In the genomic region with DNA sequence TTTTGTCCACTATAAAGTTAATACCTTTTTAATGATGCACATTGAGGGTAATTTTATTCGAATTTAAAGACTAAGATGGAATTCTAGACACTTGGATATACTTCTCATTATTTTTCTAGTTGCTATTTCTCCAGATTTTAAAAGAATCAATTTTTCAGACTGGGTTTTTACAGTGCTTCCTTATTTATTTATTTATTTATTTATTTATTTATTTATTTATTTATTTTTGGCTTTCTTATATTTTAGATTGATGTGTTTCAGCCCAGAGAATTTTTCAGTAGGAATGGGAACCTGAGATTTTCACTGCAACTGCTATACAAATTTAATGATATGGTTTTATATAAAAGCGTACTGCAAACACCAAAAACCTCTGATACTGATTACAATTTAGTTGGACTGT, we compare ENCODE assay signal across 34 cellular contexts.
"Had no signal": no experiment of that assay in that cellular context is flagged by ENCODE, and none has a peak within 500 bp of the region (broad histone marks: within the 10 kb centered on the region; RNA-seq: fewer than 3 reads in every experiment).

No MANE protein-coding gene starts in this region.

- H3K4me3 ChIP-seq: MG63 had no signal

- H3K27me3 ChIP-seq: MG63 had no signal

- DNase-seq: Karpas-422, Kasumi-1, MG63, MM.1S, MV-4-11, NCI-H1048, NCI-H1092, NCI-H1092 treated with DMSO at 0.1 percent for 48 hours, NCI-H1105, NCI-H1105 treated with DMSO at 0.1 percent for 48 hours, NCI-H1417 treated with DMSO at 0.1 percent for 48 hours, NCI-H1436, NCI-H1436 treated with DMSO at 0.1 percent for 48 hours, NCI-H146, NCI-H1694, NCI-H1694 treated with DMSO at 0.1 percent for 48 hours, NCI-H187, NCI-H187 treated with DMSO at 0.1 percent for 48 hours, NCI-H1930, NCI-H2029, NCI-H2029 treated with DMSO at 0.1 percent for 48 hours, NCI-H2081, NCI-H2081 treated with DMSO at 0.1 percent for 48 hours, NCI-H2107, NCI-H2171, NCI-H2171 treated with DMSO at 0.1 percent for 48 hours, NCI-H2227 treated with DMSO at 0.1 percent for 48 hours, NCI-H226, NCI-H345, NCI-H446, NCI-H446 treated with DMSO at 0.1 percent for 48 hours, NCI-H510A, NCI-H510A treated with DMSO at 0.1 percent for 48 hours, NCI-H524 had no signal

- H3K36me3 ChIP-seq: MG63 had no signal
